In genomic region chr7:103148994-103149807, GRCh38 we compare ENCODE assay signal across 1 cellular context.
TF ChIP-seq lines count a peak whose summit lies in the region.

Gene NAPEPLD (minus strand): TSS chr7:103149099. CDS start chr7:103128776, 20,323 bp downstream.

TF ChIP-seq in Ishikawa, 13 proteins besides CTCF, POLR2A, EP300 and RAD21 (continued from another document):
- TF ChIP-seq REST (IDR thresholded peaks at IDR 0.05; ENCODE audit: low read depth) (no peak), ZBTB7A (IDR thresholded peaks at IDR 0.05; ENCODE audit: low read depth) (no peak)
